Comparison of ENCODE assay signal across 8 cellular contexts in the genomic region with DNA sequence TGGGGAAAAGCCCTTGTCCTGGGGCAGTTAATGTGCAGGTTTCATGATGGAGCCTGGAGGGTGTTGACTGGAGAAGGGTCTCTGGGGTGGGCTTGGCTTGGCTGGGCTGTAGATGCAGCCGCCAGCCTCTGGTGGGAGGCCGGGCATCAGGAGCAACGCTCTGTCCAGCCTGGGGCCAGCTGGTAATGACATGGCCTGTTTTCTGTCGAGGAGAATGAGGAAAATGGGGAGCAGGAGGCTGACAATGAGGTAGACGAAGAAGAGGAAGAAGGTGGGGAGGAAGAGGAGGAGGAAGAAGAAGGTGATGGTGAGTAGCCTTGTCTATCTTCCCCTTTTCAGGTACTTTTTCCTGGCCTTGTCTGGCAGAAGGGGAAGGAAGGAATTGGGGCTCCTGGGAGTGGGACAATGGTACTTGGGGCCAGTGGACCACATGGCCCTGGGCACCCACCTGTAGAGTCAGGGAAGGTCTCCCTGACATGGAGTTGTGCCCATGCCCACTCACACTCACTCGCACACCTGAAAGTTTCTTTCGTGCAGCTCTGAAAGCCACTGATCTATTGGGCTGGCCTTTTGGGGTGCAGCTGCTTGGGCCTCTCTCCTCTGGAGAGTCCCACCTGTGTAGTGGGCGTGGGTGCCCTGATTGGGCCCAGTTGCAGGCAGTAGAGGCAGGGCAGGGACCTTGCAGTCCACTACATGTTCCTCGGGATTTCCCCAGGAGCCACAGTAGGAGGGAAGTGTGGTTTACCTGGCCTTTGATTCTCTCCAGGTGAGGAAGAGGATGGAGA. TPM values are rescaled to one million over a fixed set of nuclear protein-coding genes. Genes with fewer than 3 reads are reported as not detected.
A peak's percentile ranks its signal among the peaks of the same experiment; 100 is the strongest.
DNase-seq lines count a peak whose midpoint lies in the region; ATAC-seq and TF ChIP-seq lines count a peak whose summit lies in the region.

No MANE protein-coding gene starts in this region.

- ATAC-seq in stimulated activated naive B cell treated with anti-CD40 and anti-IgM and Interleukin-4, amounts not matched to agents 10 μg/mL and 1 μg/mL and 100 μg/mL, for 72 hours (replicated peaks), result no peak

- no peaks in the 10 kb centered on the region for H3K9me3 Mint-ChIP-seq in activated T-helper 1 cell treated with anti-CD3 and anti-CD28 coated beads, Interleukin-12 subunit alpha, Interleukin-12 subunit beta, Interleukin-2, Interleukin-4 antibody, amounts not matched to agents 30 ng/mL and 10 ng/mL and 1 ng/mL, durations not matched to agents 14 hours and 24 hours and 36 hours
- no peaks in the 10 kb centered on the region for H3K9me3 Mint-ChIP-seq in stimulated activated naive B cell treated with anti-CD40 and anti-IgM and Interleukin-4, amounts not matched to agents 10 μg/mL and 1 μg/mL and 100 μg/mL, for 72 hours

- peak overlapping the region; percentile 97 for H3K4me3 Mint-ChIP-seq in activated T-helper 1 cell treated with anti-CD3 and anti-CD28 coated beads, Interleukin-12 subunit alpha, Interleukin-12 subunit beta, Interleukin-2, Interleukin-4 antibody, amounts not matched to agents 30 ng/mL and 10 ng/mL and 1 ng/mL, durations not matched to agents 14 hours and 24 hours and 36 hours
- peak overlapping the region; percentile 88 to 89 for H3K4me3 Mint-ChIP-seq in stimulated activated naive B cell treated with anti-CD40 and anti-IgM and Interleukin-4, amounts not matched to agents 10 μg/mL and 1 μg/mL and 100 μg/mL, for 72 hours

- peak overlapping the region; percentile 89 for H3K27ac ChIP-seq in HL-60 (replicated peaks)

- H3K27me3 Mint-ChIP-seq in activated T-helper 1 cell treated with anti-CD3 and anti-CD28 coated beads, Interleukin-12 subunit alpha, Interleukin-12 subunit beta, Interleukin-2, Interleukin-4 antibody, amounts not matched to agents 30 ng/mL and 10 ng/mL and 1 ng/mL, durations not matched to agents 14 hours and 24 hours and 36 hours (ENCODE audit: insufficient read depth), result peaks cover 3% of the 10 kb centered on the region
- no peaks in the 10 kb centered on the region for H3K27me3 Mint-ChIP-seq in stimulated activated naive B cell treated with anti-CD40 and anti-IgM and Interleukin-4, amounts not matched to agents 10 μg/mL and 1 μg/mL and 100 μg/mL, for 72 hours

- DNase-seq in HL-60 (ENCODE audit: low read depth in 1 of 2, low spot score in 1 of 2) (no peak), 8988T (no peak), glomerular visceral epithelial cell (ENCODE audit: extremely low spot score) (no peak), NCI-H2196 (lab: John Stamatoyannopoulos, UW; ENCODE audit: unreplicated experiment) (no peak), NCI-H128 (lab: John Stamatoyannopoulos, UW; ENCODE audit: unreplicated experiment) (no peak)
- DNase-seq in activated T-helper 1 cell treated with anti-CD3 and anti-CD28 coated beads, Interleukin-12 subunit alpha, Interleukin-12 subunit beta, Interleukin-2, Interleukin-4 antibody, amounts not matched to agents 30 ng/mL and 10 ng/mL and 1 ng/mL, durations not matched to agents 14 hours and 24 hours and 36 hours (ENCODE audit: low spot score), result peak; percentile 12
- no peak for DNase-seq in stimulated activated naive B cell treated with anti-CD40 and anti-IgM and Interleukin-4, amounts not matched to agents 10 μg/mL and 1 μg/mL and 100 μg/mL, for 72 hours

- peaks cover 26% of the 10 kb centered on the region for H3K4me1 Mint-ChIP-seq in activated T-helper 1 cell treated with anti-CD3 and anti-CD28 coated beads, Interleukin-12 subunit alpha, Interleukin-12 subunit beta, Interleukin-2, Interleukin-4 antibody, amounts not matched to agents 30 ng/mL and 10 ng/mL and 1 ng/mL, durations not matched to agents 14 hours and 24 hours and 36 hours (ENCODE audit: low read depth)
- peaks cover 46 to 71% of the 10 kb centered on the region in 2 donors for H3K4me1 Mint-ChIP-seq in stimulated activated naive B cell treated with anti-CD40 and anti-IgM and Interleukin-4, amounts not matched to agents 10 μg/mL and 1 μg/mL and 100 μg/mL, for 72 hours

- peaks cover 39% of the 10 kb centered on the region for H3K36me3 Mint-ChIP-seq in activated T-helper 1 cell treated with anti-CD3 and anti-CD28 coated beads, Interleukin-12 subunit alpha, Interleukin-12 subunit beta, Interleukin-2, Interleukin-4 antibody, amounts not matched to agents 30 ng/mL and 10 ng/mL and 1 ng/mL, durations not matched to agents 14 hours and 24 hours and 36 hours (ENCODE audit: low read depth)
- peaks cover 55 to 69% of the 10 kb centered on the region in 2 donors for H3K36me3 Mint-ChIP-seq in stimulated activated naive B cell treated with anti-CD40 and anti-IgM and Interleukin-4, amounts not matched to agents 10 μg/mL and 1 μg/mL and 100 μg/mL, for 72 hours

- peak overlapping the region; percentile 80 for H3K4me3 ChIP-seq in HL-60 (replicated peaks; ENCODE audit: insufficient read depth, low read length)
- peak overlapping the region; percentile 90 for H3K4me3 ChIP-seq in iPS-11a (ENCODE audit: low read depth, low read length)

- H3K27ac Mint-ChIP-seq in activated T-helper 1 cell treated with anti-CD3 and anti-CD28 coated beads, Interleukin-12 subunit alpha, Interleukin-12 subunit beta, Interleukin-2, Interleukin-4 antibody, amounts not matched to agents 30 ng/mL and 10 ng/mL and 1 ng/mL, durations not matched to agents 14 hours and 24 hours and 36 hours, result peak overlapping the region; percentile 88
- peak overlapping the region; percentile 97 for H3K27ac Mint-ChIP-seq in stimulated activated naive B cell treated with anti-CD40 and anti-IgM and Interleukin-4, amounts not matched to agents 10 μg/mL and 1 μg/mL and 100 μg/mL, for 72 hours

- TF ChIP-seq CTCF in HL-60 (IDR thresholded peaks at IDR 0.05; ENCODE audit: insufficient read depth, low read length), result no peak

- intact Hi-C loops in activated T-helper 1 cell treated with anti-CD3 and anti-CD28 coated beads, Interleukin-12 subunit alpha, Interleukin-12 subunit beta, Interleukin-2, Interleukin-4 antibody, amounts not matched to agents 30 ng/mL and 10 ng/mL and 1 ng/mL, durations not matched to agents 14 hours and 24 hours and 36 hours (cut with micrococcal nuclease), result loop anchor here (2.0 kb wide), 1 partner anchor 197 kb away; no protein-coding TSS in a partner anchor

- no peaks in the 10 kb centered on the region for H3K27me3 ChIP-seq in HL-60 (ENCODE audit: insufficient read depth, poor library complexity, severe bottlenecking)

RNA-seq across cellular contexts. Expression of gene PTMA, which starts 3.5 kb away (rescaled TPM):
- total RNA-seq in activated T-helper 1 cell treated with anti-CD3 and anti-CD28 coated beads, Interleukin-12 subunit alpha, Interleukin-12 subunit beta, Interleukin-2, Interleukin-4 antibody, amounts not matched to agents 30 ng/mL and 10 ng/mL and 1 ng/mL, durations not matched to agents 14 hours and 24 hours and 36 hours, result 2,193 and 2,194 TPM in 2 replicates
